ENCODE assay signal across 20 cellular contexts in genomic region chr2:26925100-26925791, GRCh38. TPM values are rescaled to one million over a fixed set of nuclear protein-coding genes. Genes with fewer than 3 reads are reported as not detected.
A peak's percentile ranks its signal among the peaks of the same experiment; 100 is the strongest.
DNase-seq lines count a peak whose midpoint lies in the region; ATAC-seq and TF ChIP-seq lines count a peak whose summit lies in the region.
"Had no signal": no experiment of that assay in that cellular context is flagged by ENCODE, and none has a peak within 500 bp of the region (broad histone marks: within the 10 kb centered on the region; RNA-seq: fewer than 3 reads in every experiment).

No MANE protein-coding gene starts in this region.

- H3F3A ChIP-seq in SK-N-SH (replicated peaks; ENCODE audit: insufficient read depth) = no peaks in the 10 kb centered on the region

- H3K27ac ChIP-seq in SK-N-SH (ENCODE audit: low read depth in 2 of 2, low read length in 1 of 2) (no peak overlapping the region), cingulate gyrus (ENCODE audit: low read depth, low read length) (peak overlapping the region; percentile 32), mesodermal cell (ENCODE audit: low read depth, low read length, severe bottlenecking) (peak overlapping the region; percentile 69), aorta (ENCODE audit: low read depth in 1 of 2, low read length in 2 of 2) (no peak overlapping the region)
- H3K27ac ChIP-seq: 22Rv1, epithelial cell of prostate, parathyroid adenoma had no signal

- H3K9me3 ChIP-seq in SK-N-SH (no peaks in the 10 kb centered on the region), mesodermal cell (ENCODE audit: control insufficient read depth, low read length) (no peaks in the 10 kb centered on the region), aorta (ENCODE audit: control insufficient read depth, low read length) (no peaks in the 10 kb centered on the region), MG63 (no peaks in the 10 kb centered on the region)

- no peak overlapping the region for H3K9ac ChIP-seq in SK-N-SH
- H3K9ac ChIP-seq: parathyroid adenoma had no signal

- H3K4me2 ChIP-seq in SK-N-SH = no peak overlapping the region

- H3K4me1 ChIP-seq in SK-N-SH (ENCODE audit: control insufficient read depth in 1 of 2, insufficient read depth in 2 of 2, low read depth in 1 of 2, low read length in 1 of 2) (peaks cover 0 to 7% of the 10 kb centered on the region in 2 experiments; a peak in 2 of 4 replicates), mesodermal cell (ENCODE audit: control insufficient read depth, insufficient read depth, low read length, poor library complexity, severe bottlenecking) (peaks cover 16% of the 10 kb centered on the region), aorta (ENCODE audit: control insufficient read depth in 1 of 2, insufficient read depth in 2 of 2, low read length in 2 of 2) (no peaks in the 10 kb centered on the region)
- H3K4me1 ChIP-seq: parathyroid adenoma had no signal

- POLR2A ChIA-PET in SK-N-SH (lab: Yijun Ruan, JAX) = interaction anchor here (1.9 kb wide), 1 partner anchor 13 kb away, joined by 6 read pairs; no protein-coding TSS in a partner anchor

- TF ChIP-seq RAD21 in SK-N-SH (IDR thresholded peaks at IDR 0.05; ENCODE audit: low read length) = no peak

- H3K27me3 ChIP-seq in SK-N-SH (ENCODE audit: insufficient read depth) (peaks cover 9% of the 10 kb centered on the region; the same call in 1 of the 2 replicates), aorta (ENCODE audit: control insufficient read depth in 1 of 2, insufficient read depth in 2 of 2, low read length in 1 of 2) (no peaks in the 10 kb centered on the region), MG63 (no peaks in the 10 kb centered on the region)

- no peaks in the 10 kb centered on the region for H3K9me2 ChIP-seq in SK-N-SH

- DNase-seq in SK-N-SH (no peak), aorta (no peak), MG63 (no peak)
- DNase-seq: activated gamma-delta T cell; DMS 273 treated with DMSO at 0.1 percent for 48 hours; foreskin melanocyte; left ventricle myocardium superior; NCI-H1417 treated with DMSO at 0.1 percent for 48 hours; NCI-H2171 treated with DMSO at 0.1 percent for 48 hours; PC-3; stimulated activated CD4-positive, alpha-beta T cell treated with anti-CD3 and anti-CD28 coated beads, Interleukin-4, amount 100 ng/mL, for 1 hour; T1000 had no signal

- TF ChIP-seq EP300 in SK-N-SH (IDR thresholded peaks at IDR 0.05; ENCODE audit: borderline replicate concordance in 1 of 2, low read depth in 1 of 2, low read length in 1 of 2) = no peak

- H3K36me3 ChIP-seq in SK-N-SH (replicated peaks in 1 of 2; ENCODE audit: control insufficient read depth in 1 of 2, insufficient read depth in 2 of 2, low read length in 1 of 2) (no peaks in the 10 kb centered on the region), mesodermal cell (ENCODE audit: control insufficient read depth, insufficient read depth, low read length) (no peaks in the 10 kb centered on the region), aorta (ENCODE audit: control insufficient read depth in 1 of 2, insufficient read depth in 2 of 2, low read length in 1 of 2) (no peaks in the 10 kb centered on the region), MG63 (no peaks in the 10 kb centered on the region)

- CTCF ChIA-PET in SK-N-SH (lab: Yijun Ruan, JAX) = interaction anchor here (0.8 to 25.9 kb wide), 6 partner anchors 8 to 77 kb away, joined by 3 to 779 read pairs (median 8); partner anchors contain the start of gene DPYSL5

- H4K20me1 ChIP-seq in SK-N-SH (ENCODE audit: insufficient read depth) = no peaks in the 10 kb centered on the region

- 66% methylated on average over 9 of the region's 9 CpGs for WGBS in SK-N-SH (ENCODE audit: low lambda C conversion rate)
- 50 to 66% methylated on average over 5 to 9 of the region's 9 CpGs for WGBS in mesodermal cell (ENCODE audit: insufficient coverage in 2 of 2), 2 experiments
- WGBS in aorta, 2 donors = 64 to 68% methylated on average over 9 of the region's 9 CpGs

- H2AFZ ChIP-seq in SK-N-SH (ENCODE audit: low read depth) = no peak overlapping the region
- H2AFZ ChIP-seq: parathyroid adenoma had no signal

- no peaks in the 10 kb centered on the region for H3K79me2 ChIP-seq in SK-N-SH (ENCODE audit: insufficient read depth)
- H3K79me2 ChIP-seq: parathyroid adenoma had no signal

- intact Hi-C loops in aorta (cut with DNase I) = no loop called here

- ATAC-seq in SK-N-SH treated with all-trans-retinoic acid at 6 μM for 48 hours = peak; percentile 44
- peak; percentile 38 for ATAC-seq in aorta (ENCODE audit: low FRiP score)
- no peak for ATAC-seq in GM21723 (IDR thresholded peaks at IDR 0.05; ENCODE audit: unreplicated experiment)
- no peak for ATAC-seq in HG02852 (IDR thresholded peaks at IDR 0.05; ENCODE audit: unreplicated experiment)
- ATAC-seq: left ventricle myocardium superior, PC-3 had no signal

- H3K4me3 ChIP-seq in SK-N-SH (ENCODE audit: low read depth in 2 of 2, low read length in 1 of 2) = no peak overlapping the region
- no peak overlapping the region for H3K4me3 ChIP-seq in mesodermal cell (ENCODE audit: extremely low read depth, insufficient read depth, low read length, poor library complexity, severe bottlenecking)
- no peak overlapping the region for H3K4me3 ChIP-seq in aorta (ENCODE audit: low read length in 2 of 2)
- H3K4me3 ChIP-seq in MG63 = no peak overlapping the region

- no peak for TF ChIP-seq CTCF in SK-N-SH (IDR thresholded peaks at IDR 0.05)

TF ChIP-seq in SK-N-SH treated with all-trans-retinoic acid at 6 μM for 48 hours, 23 proteins besides CTCF, POLR2A, EP300 and RAD21 (continues in another document):
- TF ChIP-seq ZNF70 (CRISPR knock-in tag; IDR thresholded peaks at IDR 0.05) = no peak
- no peak for TF ChIP-seq ARNTL (CRISPR knock-in tag; IDR thresholded peaks at IDR 0.05; ENCODE audit: borderline replicate concordance, low read depth)
- no peak for TF ChIP-seq CSRNP3 (CRISPR knock-in tag; IDR thresholded peaks at IDR 0.05)
- TF ChIP-seq ZC3H10 (CRISPR knock-in tag; IDR thresholded peaks at IDR 0.05) = no peak
- TF ChIP-seq ZNF8 (CRISPR knock-in tag; IDR thresholded peaks at IDR 0.05) = no peak
- no peak for TF ChIP-seq CSDC2 (CRISPR knock-in tag; IDR thresholded peaks at IDR 0.05)
- TF ChIP-seq ESRRG (CRISPR knock-in tag; IDR thresholded peaks at IDR 0.05) = no peak
- no peak for TF ChIP-seq TOX (CRISPR knock-in tag; IDR thresholded peaks at IDR 0.05; ENCODE audit: borderline replicate concordance)
- TF ChIP-seq PPARA (CRISPR knock-in tag; IDR thresholded peaks at IDR 0.05; ENCODE audit: borderline replicate concordance) = no peak
- TF ChIP-seq ZFP30 (CRISPR knock-in tag; IDR thresholded peaks at IDR 0.05) = no peak
- no peak for TF ChIP-seq OSR1 (CRISPR knock-in tag; IDR thresholded peaks at IDR 0.05)
- no peak for TF ChIP-seq SNAI2 (CRISPR knock-in tag; IDR thresholded peaks at IDR 0.05)
- no peak for TF ChIP-seq ZFP3 (CRISPR knock-in tag; IDR thresholded peaks at IDR 0.05)

TF ChIP-seq in SK-N-SH, 30 proteins besides CTCF, POLR2A, EP300 and RAD21:
- TF ChIP-seq SIN3A (IDR thresholded peaks at IDR 0.05; ENCODE audit: borderline replicate concordance, low read depth, low read length) (no peak), TEAD4 (IDR thresholded peaks at IDR 0.05; ENCODE audit: borderline replicate concordance, insufficient read depth) (no peak), SMC3 (IDR thresholded peaks at IDR 0.05; ENCODE audit: low read depth, low read length) (no peak), NRF1 (IDR thresholded peaks at IDR 0.05; ENCODE audit: low read depth, low read length) (no peak), USF2 (IDR thresholded peaks at IDR 0.05; ENCODE audit: borderline replicate concordance, low read depth, low read length) (no peak)

RNA-seq across cellular contexts. Expression of gene MAPRE3, which starts 45.2 kb away (rescaled TPM):
- 20.2 and 24.4 TPM in 2 replicates for polyA plus RNA-seq in SK-N-SH (2012; rRNA removed)
- 15.9 and 20.5 TPM in 2 replicates for polyA plus RNA-seq in SK-N-SH (2012; cell fraction: cytosol; rRNA removed)
- 67.4 and 80.9 TPM in 2 replicates for polyA plus RNA-seq in SK-N-SH (2012; cell fraction: nucleus; rRNA removed)
- polyA plus RNA-seq in mesodermal cell (2013, experiment 1 of 2) = 22.7 TPM
- 21.4 TPM for polyA plus RNA-seq in mesodermal cell (2013, experiment 2 of 2)
- total RNA-seq in aorta = 10 to 100 TPM; 15.9 to 16.1 TPM
- 10 to 100 TPM in 1 of 2 donors, 1 to 10 TPM in 1; 7.9 to 26.7 TPM for polyA plus RNA-seq in aorta
- 4.8 and 7.9 TPM in 2 replicates for total RNA-seq in MG63 (2014; rRNA removed; shearing (Covaris generic); ENCODE audit: low replicate concordance)

Comparison
In these comparisons a context has a peak if more than half of its experiments do, and no peak if none do; other contexts are left out.
1. ATAC-seq: peak in SK-N-SH treated with all-trans-retinoic acid at 6 μM for 48 hours (single experiment) and aorta (single experiment); none in GM21723 (single experiment) and HG02852 (single experiment).
2. H3K27ac ChIP-seq: peak in cingulate gyrus (single experiment) and mesodermal cell (single experiment); none in SK-N-SH (0 of 2) and aorta (0 of 2).